In the genomic region with DNA sequence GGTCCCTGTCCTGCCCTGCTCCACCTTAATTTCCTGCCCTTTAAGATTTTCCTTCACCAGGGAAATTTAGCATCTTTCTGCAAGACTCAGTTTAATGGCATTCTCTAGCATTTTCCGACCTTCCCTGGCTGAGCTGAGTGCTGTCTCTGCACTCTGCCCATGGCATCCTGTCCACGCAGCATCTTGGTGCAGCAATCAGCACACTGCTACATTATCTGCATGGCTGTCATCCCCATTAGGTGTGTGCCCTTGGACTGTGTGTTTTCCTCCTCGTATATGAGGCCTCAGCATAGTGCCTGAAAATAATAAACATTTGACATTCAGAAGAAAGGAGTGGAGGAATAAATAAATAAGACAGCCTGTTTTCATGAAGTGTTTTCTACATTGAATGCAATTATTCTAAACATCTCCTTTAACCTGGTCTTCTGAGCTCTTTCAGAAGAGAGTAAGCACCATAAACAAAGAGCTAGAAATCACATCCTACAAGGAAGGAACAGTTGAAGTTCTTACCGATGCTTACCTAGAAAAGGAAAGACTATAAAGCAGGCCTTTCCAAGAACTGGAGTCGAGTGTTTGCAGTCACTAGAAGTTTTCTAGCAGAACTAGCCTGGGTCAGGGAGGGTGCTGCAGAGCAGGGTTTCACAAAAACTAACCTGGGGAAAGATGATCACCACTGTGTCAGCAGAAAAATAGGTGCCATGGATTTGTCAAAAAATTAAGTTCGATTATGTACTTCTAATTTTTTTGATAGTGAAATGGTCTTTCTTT, we compare ENCODE assay signal across 13 cellular contexts.
DNase-seq lines count a peak whose midpoint lies in the region; ATAC-seq and TF ChIP-seq lines count a peak whose summit lies in the region.
"Had no signal": no experiment of that assay in that cellular context is flagged by ENCODE, and none has a peak within 500 bp of the region (broad histone marks: within the 10 kb centered on the region; RNA-seq: fewer than 3 reads in every experiment).

No MANE protein-coding gene starts in this region.

- H3K27ac ChIP-seq in lower lobe of right lung: no peak overlapping the region
- H3K27ac ChIP-seq in upper lobe of right lung: no peak overlapping the region
- H3K27ac ChIP-seq: neutrophil had no signal

- H3K9me3 ChIP-seq in lower lobe of right lung (no peaks in the 10 kb centered on the region), upper lobe of right lung (no peaks in the 10 kb centered on the region)
- H3K9me3 ChIP-seq: neutrophil had no signal

- ATAC-seq in activated naive CD8-positive, alpha-beta T cell treated with anti-CD3 and anti-CD28 coated beads, Interleukin-2, amount 50 U/mL, for 24 hours: no peak
- ATAC-seq in lower lobe of right lung: peak; percentile 50 to 56
- ATAC-seq in upper lobe of right lung: peak; percentile 64
- ATAC-seq: esophagus mucosa had no signal

- intact Hi-C loops in activated T-helper 2 cell treated with anti-CD3 and anti-CD28 coated beads, Interferon-gamma antibody, Interleukin-2, Interleukin-4, amounts not matched to agents 10 μg/mL and 5 μg/mL and 100 μg/mL, durations not matched to agents 14 hours and 24 hours and 36 hours (cut with micrococcal nuclease): loop anchor here (5.0 to 10.0 kb wide), 6 partner anchors 39 to 743 kb away; a partner anchor contains a TSS
- intact Hi-C loops in lower lobe of right lung (cut with DNase I): loop anchor here (10.0 kb wide), 1 partner anchor 163 kb away; a partner anchor contains a TSS
- intact Hi-C loops in upper lobe of right lung (cut with DNase I): no loop called here

- DNase-seq in activated naive CD8-positive, alpha-beta T cell treated with anti-CD3 and anti-CD28 coated beads, Interleukin-2, amount 50 U/mL, for 24 hours: no peak
- DNase-seq in activated T-helper 2 cell treated with anti-CD3 and anti-CD28 coated beads, Interferon-gamma antibody, Interleukin-2, Interleukin-4, amounts not matched to agents 10 μg/mL and 5 μg/mL and 100 μg/mL, durations not matched to agents 14 hours and 24 hours and 36 hours (ENCODE audit: low spot score): no peak
- DNase-seq in lower lobe of right lung: no peak
- DNase-seq in upper lobe of right lung: no peak
- DNase-seq in KBM-7: no peak
- no peak for DNase-seq in GM19240 (ENCODE audit: insufficient read length, low spot score)
- no peak for DNase-seq in kidney glomerular epithelial cell (lab: John Stamatoyannopoulos, UW)
- DNase-seq: DMS 273 treated with DMSO at 0.1 percent for 48 hours, NCI-H1105 treated with DMSO at 0.1 percent for 48 hours, T1000 had no signal

- in situ Hi-C loops in KBM-7 (cut with MboI; ENCODE audit: low pct_unique_long_range_greater_than_20kb, low sequenced_read_pairs): no loop called here

- H3K36me3 ChIP-seq in lower lobe of right lung: no peaks in the 10 kb centered on the region
- no peaks in the 10 kb centered on the region for H3K36me3 ChIP-seq in upper lobe of right lung
- H3K36me3 ChIP-seq: neutrophil had no signal

- H3K36me3 Mint-ChIP-seq in activated naive CD8-positive, alpha-beta T cell: peaks cover 24% of the 10 kb centered on the region
- peaks cover 2% of the 10 kb centered on the region for H3K36me3 Mint-ChIP-seq in activated naive CD8-positive, alpha-beta T cell treated with anti-CD3 and anti-CD28 coated beads, Interleukin-2, amount 50 U/mL, for 24 hours (ENCODE audit: low read depth)
- no peaks in the 10 kb centered on the region for H3K36me3 Mint-ChIP-seq in activated T-helper 2 cell treated with anti-CD3 and anti-CD28 coated beads, Interferon-gamma antibody, Interleukin-2, Interleukin-4, amounts not matched to agents 10 μg/mL and 5 μg/mL and 100 μg/mL, durations not matched to agents 14 hours and 24 hours and 36 hours (ENCODE audit: low read depth)

- peaks cover 91% of the 10 kb centered on the region for H3K4me1 Mint-ChIP-seq in activated naive CD8-positive, alpha-beta T cell (ENCODE audit: low read depth)
- peaks cover 92% of the 10 kb centered on the region for H3K4me1 Mint-ChIP-seq in activated naive CD8-positive, alpha-beta T cell treated with anti-CD3 and anti-CD28 coated beads, Interleukin-2, amount 50 U/mL, for 24 hours
- peaks cover 70% of the 10 kb centered on the region for H3K4me1 Mint-ChIP-seq in activated T-helper 2 cell treated with anti-CD3 and anti-CD28 coated beads, Interferon-gamma antibody, Interleukin-2, Interleukin-4, amounts not matched to agents 10 μg/mL and 5 μg/mL and 100 μg/mL, durations not matched to agents 14 hours and 24 hours and 36 hours (ENCODE audit: low read depth)

- H3K27me3 Mint-ChIP-seq in activated naive CD8-positive, alpha-beta T cell: no peaks in the 10 kb centered on the region
- no peaks in the 10 kb centered on the region for H3K27me3 Mint-ChIP-seq in activated naive CD8-positive, alpha-beta T cell treated with anti-CD3 and anti-CD28 coated beads, Interleukin-2, amount 50 U/mL, for 24 hours
- H3K27me3 Mint-ChIP-seq in activated T-helper 2 cell treated with anti-CD3 and anti-CD28 coated beads, Interferon-gamma antibody, Interleukin-2, Interleukin-4, amounts not matched to agents 10 μg/mL and 5 μg/mL and 100 μg/mL, durations not matched to agents 14 hours and 24 hours and 36 hours (ENCODE audit: low read depth): no peaks in the 10 kb centered on the region

- no peak for TF ChIP-seq CTCF in lower lobe of right lung (IDR thresholded peaks at IDR 0.05)
- TF ChIP-seq CTCF in upper lobe of right lung (IDR thresholded peaks at IDR 0.05): no peak

- H3K4me3 Mint-ChIP-seq in activated naive CD8-positive, alpha-beta T cell: peak overlapping the region; percentile 21
- H3K4me3 Mint-ChIP-seq in activated naive CD8-positive, alpha-beta T cell treated with anti-CD3 and anti-CD28 coated beads, Interleukin-2, amount 50 U/mL, for 24 hours: no peak overlapping the region
- H3K4me3 Mint-ChIP-seq in activated T-helper 2 cell treated with anti-CD3 and anti-CD28 coated beads, Interferon-gamma antibody, Interleukin-2, Interleukin-4, amounts not matched to agents 10 μg/mL and 5 μg/mL and 100 μg/mL, durations not matched to agents 14 hours and 24 hours and 36 hours (ENCODE audit: low read depth): no peak overlapping the region

- H3K27me3 ChIP-seq in lower lobe of right lung (ENCODE audit: low read depth) (no peaks in the 10 kb centered on the region), upper lobe of right lung (no peaks in the 10 kb centered on the region)
- H3K27me3 ChIP-seq: neutrophil had no signal

- no peaks in the 10 kb centered on the region for H3K9me3 Mint-ChIP-seq in activated naive CD8-positive, alpha-beta T cell (ENCODE audit: low read depth)
- H3K9me3 Mint-ChIP-seq in activated naive CD8-positive, alpha-beta T cell treated with anti-CD3 and anti-CD28 coated beads, Interleukin-2, amount 50 U/mL, for 24 hours: no peaks in the 10 kb centered on the region
- H3K9me3 Mint-ChIP-seq in activated T-helper 2 cell treated with anti-CD3 and anti-CD28 coated beads, Interferon-gamma antibody, Interleukin-2, Interleukin-4, amounts not matched to agents 10 μg/mL and 5 μg/mL and 100 μg/mL, durations not matched to agents 14 hours and 24 hours and 36 hours: no peaks in the 10 kb centered on the region

- peaks cover 94% of the 10 kb centered on the region for H3K4me1 ChIP-seq in lower lobe of right lung
- H3K4me1 ChIP-seq in upper lobe of right lung: peaks cover 81% of the 10 kb centered on the region

- H3K4me3 ChIP-seq in lower lobe of right lung (no peak overlapping the region), upper lobe of right lung (no peak overlapping the region)

- peak overlapping the region; percentile 87 for H3K27ac Mint-ChIP-seq in activated naive CD8-positive, alpha-beta T cell
- no peak overlapping the region for H3K27ac Mint-ChIP-seq in activated naive CD8-positive, alpha-beta T cell treated with anti-CD3 and anti-CD28 coated beads, Interleukin-2, amount 50 U/mL, for 24 hours
- peak overlapping the region; percentile 55 for H3K27ac Mint-ChIP-seq in activated T-helper 2 cell treated with anti-CD3 and anti-CD28 coated beads, Interferon-gamma antibody, Interleukin-2, Interleukin-4, amounts not matched to agents 10 μg/mL and 5 μg/mL and 100 μg/mL, durations not matched to agents 14 hours and 24 hours and 36 hours
